Comparison of ENCODE assay signal across 8 cellular contexts in the genomic region with DNA sequence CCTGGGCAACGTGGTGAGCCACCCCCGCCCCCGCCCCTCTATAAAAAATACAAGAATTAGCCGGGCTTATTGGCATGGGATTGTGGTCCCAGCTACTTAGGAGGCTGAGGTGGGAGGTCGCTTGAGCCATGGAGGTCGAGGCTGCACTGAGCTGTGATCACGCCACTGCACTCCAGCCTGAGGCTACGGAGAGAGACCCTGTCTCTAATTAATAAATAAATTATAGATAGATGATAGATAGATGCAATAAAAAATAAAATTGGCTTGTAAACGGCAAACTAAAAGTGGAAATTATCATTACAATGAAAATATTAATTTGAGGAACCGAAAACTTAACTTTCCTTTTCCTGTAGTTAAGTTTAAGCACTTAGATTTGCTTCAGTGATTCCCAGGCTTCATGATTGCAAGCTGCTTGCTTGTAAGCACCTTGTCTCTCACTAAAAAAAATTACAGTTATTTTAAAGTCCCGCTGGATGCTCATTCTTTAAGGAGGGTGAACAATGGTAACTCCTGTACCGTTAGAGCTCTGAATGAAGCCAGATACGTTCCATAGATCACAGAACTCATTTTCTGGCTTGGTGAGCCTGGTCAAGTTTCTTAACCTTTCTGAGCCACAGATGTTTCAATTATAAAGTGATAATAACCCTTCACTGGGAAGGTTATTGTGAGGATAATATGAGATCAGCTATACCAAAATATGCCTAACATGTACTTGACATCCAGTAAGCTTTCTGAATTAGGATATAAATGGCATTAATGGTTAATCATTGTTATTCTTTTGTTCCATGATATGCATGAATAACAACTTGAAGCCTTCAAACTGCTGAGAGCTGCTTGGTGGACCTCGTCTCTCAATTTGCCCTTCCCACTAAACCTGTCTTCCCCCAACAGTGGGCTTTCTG. TPM values are rescaled to one million over a fixed set of nuclear protein-coding genes. Genes with fewer than 3 reads are reported as not detected.
DNase-seq lines count a peak whose midpoint lies in the region; ATAC-seq and TF ChIP-seq lines count a peak whose summit lies in the region.

No MANE protein-coding gene starts in this region.

- H3K27ac ChIP-seq in HEK293 (ENCODE audit: extremely low read depth, low read depth, low read length): peak overlapping the region; percentile 61; the same call in 1 of the 2 replicates
- H3K27ac ChIP-seq in SU-DHL-6 (ENCODE audit: low read depth, low read length): peak overlapping the region; percentile 83
- no peak overlapping the region for H3K27ac ChIP-seq in right cardiac atrium (ENCODE audit: low read length)
- H3K27ac ChIP-seq in spleen: peak overlapping the region; percentile 73 to 90 (median 86)

- H4K20me1 ChIP-seq in SU-DHL-6 (ENCODE audit: low read depth, low read length): no peaks in the 10 kb centered on the region

- H3K9ac ChIP-seq in SU-DHL-6 (ENCODE audit: low read length): peak overlapping the region; percentile 79

- H3K27me3 ChIP-seq in SU-DHL-6 (ENCODE audit: low read length) (no peaks in the 10 kb centered on the region), right cardiac atrium (ENCODE audit: control insufficient read depth, insufficient read depth) (no peaks in the 10 kb centered on the region), spleen (replicated peaks in 1 of 7) (no peaks in the 10 kb centered on the region)

- intact Hi-C loops in right cardiac atrium (cut with DNase I): loop anchor here in 1 of 4 donors (10.0 kb wide), 1 partner anchor 174 kb away; the partner anchor contains the start of gene ATP8B1
- intact Hi-C loops in spleen (cut with DNase I; ENCODE audit: low total_unique reads): no loop called here

- DNase-seq in NCI-H1105 treated with DMSO at 0.1 percent for 48 hours (lab: John Stamatoyannopoulos, UW): peak; percentile 9
- no peak for DNase-seq in NCI-H1105 (lab: John Stamatoyannopoulos, UW)
- no peak for DNase-seq in right cardiac atrium
- DNase-seq in spleen: no peak
- no peak for DNase-seq in UCSD-AML1 (lab: John Stamatoyannopoulos, UW; ENCODE audit: unreplicated experiment)
- DNase-seq in NK-92 treated with Interleukin-12 subunit alpha and Interleukin-12 subunit beta, amount 100 ng/mL, for 24 hours (lab: John Stamatoyannopoulos, UW): no peak

- WGBS in right cardiac atrium: 57% methylated on average over 14 of the region's 14 CpGs
- 31 to 40% (median 37%) methylated on average over 14 of the region's 14 CpGs for WGBS in spleen, 5 donors

- peak; percentile 3 to 5 for ATAC-seq in right cardiac atrium

- CTCF ChIA-PET in HEK293 (lab: Yijun Ruan, JAX): interaction anchor here (0.5 to 1.6 kb wide), 14 partner anchors 8 to 1851 kb away, joined by 3 to 7 read pairs (median 3); partner anchors contain the start of gene ATP8B1

- H3K4me3 ChIP-seq in HEK293 (ENCODE audit: low read depth, low read length) (peak overlapping the region; percentile 44), SU-DHL-6 (ENCODE audit: insufficient read depth, low read length, poor library complexity, severe bottlenecking) (peak overlapping the region; percentile 94), right cardiac atrium (ENCODE audit: low read length) (peak overlapping the region; percentile 66), spleen (peak overlapping the region; percentile 66 to 81 (median 70))

- no peak for TF ChIP-seq CTCF in HEK293 (tag by site-specific recombination; IDR thresholded peaks at IDR 0.05)
- no peak for TF ChIP-seq CTCF in SU-DHL-6 (IDR thresholded peaks at IDR 0.05; ENCODE audit: insufficient read depth, low read length, poor library complexity, severe bottlenecking)
- no peak for TF ChIP-seq CTCF in spleen (IDR thresholded peaks at IDR 0.05 in 8 of 11, conservative IDR thresholded peaks at IDR 0.05 in 3 of 11)

- peaks cover 5% of the 10 kb centered on the region for H3K4me1 ChIP-seq in HEK293 (ENCODE audit: control insufficient read depth, insufficient read depth, low read length)
- no peaks in the 10 kb centered on the region for H3K4me1 ChIP-seq in right cardiac atrium (ENCODE audit: control insufficient read depth, insufficient read depth, low read length)
- peaks cover 7 to 27% (median 19%) of the 10 kb centered on the region in 6 donors for H3K4me1 ChIP-seq in spleen

- peaks cover 22% of the 10 kb centered on the region for H3K79me2 ChIP-seq in SU-DHL-6 (ENCODE audit: insufficient read depth, low read length)

- H3K9me3 ChIP-seq in HEK293 (ENCODE audit: control insufficient read depth, insufficient read depth, low read depth, low read length) (no peaks in the 10 kb centered on the region), SU-DHL-6 (ENCODE audit: insufficient read depth, low read length) (no peaks in the 10 kb centered on the region), right cardiac atrium (ENCODE audit: control insufficient read depth, low read length) (no peaks in the 10 kb centered on the region), spleen (no peaks in the 10 kb centered on the region)

- peak overlapping the region; percentile 85 for H2AFZ ChIP-seq in SU-DHL-6 (ENCODE audit: low read depth, low read length, severe bottlenecking)

- H3K36me3 ChIP-seq in HEK293 (ENCODE audit: control insufficient read depth in 2 of 2, insufficient read depth in 1 of 2, low read length in 2 of 2) (no peaks in the 10 kb centered on the region), SU-DHL-6 (ENCODE audit: low read length) (no peaks in the 10 kb centered on the region), spleen (no peaks in the 10 kb centered on the region)

- POLR2A ChIA-PET in HEK293 (lab: Yijun Ruan, JAX): interaction anchor here (0.6 to 1.9 kb wide), 3 partner anchors 9 to 28 kb away, joined by 3 to 6 read pairs (median 5); partner anchors contain the start of gene NARS1

- H3K4me2 ChIP-seq in SU-DHL-6 (ENCODE audit: low read depth, low read length, poor library complexity, severe bottlenecking): peak overlapping the region; percentile 84

- TF ChIP-seq POLR2A in spleen (IDR thresholded peaks at IDR 0.05): no peak

- peaks cover 14% of the 10 kb centered on the region for H3F3A ChIP-seq in SU-DHL-6 (ENCODE audit: insufficient read depth)

- no peaks in the 10 kb centered on the region for H3K9me2 ChIP-seq in SU-DHL-6 (replicated peaks; ENCODE audit: insufficient read depth, low read length)

TF ChIP-seq in HEK293, 187 proteins besides CTCF, POLR2A, EP300 and RAD21:
- TF ChIP-seq, protein P1, sequence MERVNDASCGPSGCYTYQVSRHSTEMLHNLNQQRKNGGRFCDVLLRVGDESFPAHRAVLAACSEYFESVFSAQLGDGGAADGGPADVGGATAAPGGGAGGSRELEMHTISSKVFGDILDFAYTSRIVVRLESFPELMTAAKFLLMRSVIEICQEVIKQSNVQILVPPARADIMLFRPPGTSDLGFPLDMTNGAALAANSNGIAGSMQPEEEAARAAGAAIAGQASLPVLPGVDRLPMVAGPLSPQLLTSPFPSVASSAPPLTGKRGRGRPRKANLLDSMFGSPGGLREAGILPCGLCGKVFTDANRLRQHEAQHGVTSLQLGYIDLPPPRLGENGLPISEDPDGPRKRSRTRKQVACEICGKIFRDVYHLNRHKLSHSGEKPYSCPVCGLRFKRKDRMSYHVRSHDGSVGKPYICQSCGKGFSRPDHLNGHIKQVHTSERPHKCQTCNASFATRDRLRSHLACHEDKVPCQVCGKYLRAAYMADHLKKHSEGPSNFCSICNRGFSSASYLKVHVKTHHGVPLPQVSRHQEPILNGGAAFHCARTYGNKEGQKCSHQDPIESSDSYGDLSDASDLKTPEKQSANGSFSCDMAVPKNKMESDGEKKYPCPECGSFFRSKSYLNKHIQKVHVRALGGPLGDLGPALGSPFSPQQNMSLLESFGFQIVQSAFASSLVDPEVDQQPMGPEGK (tag by site-specific recombination; IDR thresholded peaks at IDR 0.05): 0 out of 2 replicates have a peak, but pooled peaks have one; percentile 7
- TF ChIP-seq ZFHX2 (tag by site-specific recombination; conservative IDR thresholded peaks at IDR 0.05) (peak; percentile 72), ZBTB7A (tag by site-specific recombination; IDR thresholded peaks at IDR 0.05; ENCODE audit: low read depth) (no peak), ZNF580 (tag by site-specific recombination; IDR thresholded peaks at IDR 0.05) (0 out of 2 replicates have a peak, but pooled peaks have one; percentile 24)

RNA-seq across cellular contexts. Expression of gene NARS1, which starts 9.4 kb away (rescaled TPM):
- total RNA-seq in right cardiac atrium: 100 to 1,000 TPM in 2 of 4 donors, 10 to 100 TPM in 2; 94.6 to 103 (median 99.1) TPM
- polyA plus RNA-seq in right cardiac atrium: 76.2 TPM
- total RNA-seq in spleen: 100 to 1,000 TPM in 1 of 7 donors, 10 to 100 TPM in 6; 73.5 to 106 (median 89.7) TPM
- polyA plus RNA-seq in spleen: 10 to 100 TPM; 45.4 to 55.0 (median 53.0) TPM

RNA-seq across cellular contexts. Expression of gene FECH, which starts 44.5 kb away (rescaled TPM):
- 10 to 100 TPM; 19.0 to 30.6 (median 24.8) TPM for total RNA-seq in right cardiac atrium
- 7.6 TPM for polyA plus RNA-seq in right cardiac atrium
- 10 to 100 TPM; 19.0 to 85.9 (median 33.2) TPM for total RNA-seq in spleen
- 1 to 10 TPM; 4.3 to 9.3 (median 4.7) TPM for polyA plus RNA-seq in spleen

Comparison
In these comparisons a context has a peak if more than half of its experiments do, and no peak if none do; other contexts are left out.
1. H3K4me3 ChIP-seq: peak in every context shown above with its lines; median percentile 94 in SU-DHL-6; 70 in spleen; 66 in right cardiac atrium; 44 in HEK293.